ENCODE assay signal across 8 cellular contexts in the genomic region with DNA sequence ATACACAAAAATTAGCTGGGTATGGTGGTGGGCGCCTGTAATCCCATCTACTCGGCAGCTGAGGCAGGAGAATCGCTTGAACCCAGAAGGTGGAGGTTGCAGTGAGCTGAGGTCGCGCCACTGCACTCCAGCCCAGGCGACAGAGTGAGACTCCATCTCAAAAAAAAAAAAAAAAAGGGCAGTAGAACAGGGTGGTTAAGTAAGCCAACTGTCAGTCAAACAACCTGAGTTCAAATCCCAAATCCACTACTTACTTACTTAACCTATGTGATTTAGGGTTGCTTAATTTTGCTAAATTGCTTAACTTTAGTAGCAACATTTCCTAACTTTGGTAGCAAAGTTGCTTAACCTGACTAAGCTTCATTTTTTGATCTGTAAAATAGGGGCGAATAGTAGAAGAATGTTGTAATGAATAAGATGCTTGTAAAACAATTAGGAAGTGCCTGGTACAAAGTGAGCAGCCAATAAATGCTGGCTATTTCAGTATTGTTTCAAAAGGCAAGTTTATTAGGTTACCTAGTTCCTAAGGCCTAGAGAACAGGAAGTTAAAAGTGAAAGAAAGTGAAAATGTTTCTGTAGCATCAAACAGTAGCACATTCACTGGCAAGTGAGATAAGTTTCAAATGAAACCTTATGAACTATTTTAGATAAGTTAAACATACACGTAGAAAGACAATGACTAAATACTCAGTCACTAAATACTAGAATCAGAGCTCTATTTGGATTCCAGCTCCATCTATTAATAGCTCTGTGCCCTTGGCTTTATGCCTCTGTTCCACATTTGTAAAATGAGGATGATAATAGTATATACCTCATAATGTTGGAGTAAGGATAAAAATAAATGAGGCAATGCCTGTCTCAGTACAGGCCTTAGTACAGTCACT.
DNase-seq lines count a peak whose midpoint lies in the region; ATAC-seq, FAIRE-seq and TF ChIP-seq lines count a peak whose summit lies in the region.

No MANE protein-coding gene starts in this region.

- TF ChIP-seq CTCF in HL-60 (IDR thresholded peaks at IDR 0.05; ENCODE audit: insufficient read depth, low read length): no peak
- TF ChIP-seq CTCF in astrocyte (IDR thresholded peaks at IDR 0.05; ENCODE audit: insufficient read depth, low read depth, low read length): no peak
- TF ChIP-seq CTCF in natural killer cell (IDR thresholded peaks at IDR 0.05): no peak
- TF ChIP-seq CTCF in WTC11 (IDR thresholded peaks at IDR 0.05): no peak

- no peaks in the 10 kb centered on the region for H3K9me3 ChIP-seq in astrocyte (ENCODE audit: insufficient read depth, low read depth, low read length)

- peaks cover 5% of the 10 kb centered on the region for H3K27me3 Mint-ChIP-seq in astrocyte (ENCODE audit: low read depth, unreplicated experiment)
- no peaks in the 10 kb centered on the region for H3K27me3 Mint-ChIP-seq in natural killer cell (ENCODE audit: low read depth in 2 of 2)
- peaks cover 21% of the 10 kb centered on the region for H3K27me3 Mint-ChIP-seq in WTC11 (ENCODE audit: low read depth)
- peaks cover 5% of the 10 kb centered on the region for H3K27me3 Mint-ChIP-seq in activated T-helper 1 cell treated with anti-CD3 and anti-CD28 coated beads, Interleukin-12 subunit alpha, Interleukin-12 subunit beta, Interleukin-2, Interleukin-4 antibody, amounts not matched to agents 30 ng/mL and 10 ng/mL and 1 ng/mL, durations not matched to agents 14 hours and 24 hours and 36 hours (ENCODE audit: insufficient read depth)

- H3K27ac ChIP-seq in HL-60 (replicated peaks): peak overlapping the region; percentile 35; the same call in 1 of the 2 replicates
- H3K27ac ChIP-seq in astrocyte (ENCODE audit: low read depth, low read length): no peak overlapping the region

- POLR2A ChIA-PET in WTC11 (lab: Charles Lee): no interaction called here

- peak; percentile 23 for FAIRE-seq in astrocyte (lab: Jason Lieb, UNC)

- H3K4me3 ChIP-seq in HL-60 (replicated peaks; ENCODE audit: insufficient read depth, low read length): no peak overlapping the region
- H3K4me3 ChIP-seq in astrocyte (ENCODE audit: insufficient read depth, low read depth, low read length): no peak overlapping the region

- no peaks in the 10 kb centered on the region for H3K36me3 Mint-ChIP-seq in astrocyte (ENCODE audit: low read depth, unreplicated experiment)
- H3K36me3 Mint-ChIP-seq in natural killer cell: no peaks in the 10 kb centered on the region
- H3K36me3 Mint-ChIP-seq in WTC11: no peaks in the 10 kb centered on the region
- H3K36me3 Mint-ChIP-seq in activated T-helper 1 cell treated with anti-CD3 and anti-CD28 coated beads, Interleukin-12 subunit alpha, Interleukin-12 subunit beta, Interleukin-2, Interleukin-4 antibody, amounts not matched to agents 30 ng/mL and 10 ng/mL and 1 ng/mL, durations not matched to agents 14 hours and 24 hours and 36 hours (ENCODE audit: low read depth): no peaks in the 10 kb centered on the region

- no peaks in the 10 kb centered on the region for H3K36me3 ChIP-seq in astrocyte (ENCODE audit: insufficient read depth, low read length)

- H3K4me1 Mint-ChIP-seq in astrocyte (ENCODE audit: low read depth, unreplicated experiment) (peaks cover 3% of the 10 kb centered on the region), natural killer cell (peaks cover 17 to 22% of the 10 kb centered on the region in 2 donors), WTC11 (peaks cover 21% of the 10 kb centered on the region)
- H3K4me1 Mint-ChIP-seq in activated T-helper 1 cell treated with anti-CD3 and anti-CD28 coated beads, Interleukin-12 subunit alpha, Interleukin-12 subunit beta, Interleukin-2, Interleukin-4 antibody, amounts not matched to agents 30 ng/mL and 10 ng/mL and 1 ng/mL, durations not matched to agents 14 hours and 24 hours and 36 hours (ENCODE audit: low read depth): peaks cover 15% of the 10 kb centered on the region

- DNase-seq in AG08395 (ENCODE audit: low spot score): peak; percentile 51
- DNase-seq in HL-60 (ENCODE audit: low read depth in 1 of 2, low spot score in 1 of 2): peak; percentile 36 to 84
- DNase-seq in astrocyte (ENCODE audit: low read depth): peak; percentile 72
- no peak for DNase-seq in natural killer cell
- no peak for DNase-seq in RPMI8226
- DNase-seq in WTC11 (ENCODE audit: low spot score): no peak
- no peak for DNase-seq in activated T-helper 1 cell treated with anti-CD3 and anti-CD28 coated beads, Interleukin-12 subunit alpha, Interleukin-12 subunit beta, Interleukin-2, Interleukin-4 antibody, amounts not matched to agents 30 ng/mL and 10 ng/mL and 1 ng/mL, durations not matched to agents 14 hours and 24 hours and 36 hours (ENCODE audit: low spot score)

- H3K9ac ChIP-seq in astrocyte (ENCODE audit: low read length): no peak overlapping the region

- H3K27ac Mint-ChIP-seq in astrocyte (ENCODE audit: unreplicated experiment) (no peak overlapping the region), natural killer cell (peak overlapping the region; percentile 73 to 79), WTC11 (no peak overlapping the region)
- H3K27ac Mint-ChIP-seq in activated T-helper 1 cell treated with anti-CD3 and anti-CD28 coated beads, Interleukin-12 subunit alpha, Interleukin-12 subunit beta, Interleukin-2, Interleukin-4 antibody, amounts not matched to agents 30 ng/mL and 10 ng/mL and 1 ng/mL, durations not matched to agents 14 hours and 24 hours and 36 hours: no peak overlapping the region

- H3K9me3 Mint-ChIP-seq in astrocyte (ENCODE audit: unreplicated experiment) (no peaks in the 10 kb centered on the region), natural killer cell (no peaks in the 10 kb centered on the region), WTC11 (no peaks in the 10 kb centered on the region)
- H3K9me3 Mint-ChIP-seq in activated T-helper 1 cell treated with anti-CD3 and anti-CD28 coated beads, Interleukin-12 subunit alpha, Interleukin-12 subunit beta, Interleukin-2, Interleukin-4 antibody, amounts not matched to agents 30 ng/mL and 10 ng/mL and 1 ng/mL, durations not matched to agents 14 hours and 24 hours and 36 hours: no peaks in the 10 kb centered on the region

- H4K20me1 ChIP-seq in astrocyte (ENCODE audit: insufficient read depth, low read length): no peaks in the 10 kb centered on the region

- H3K4me2 ChIP-seq in astrocyte (ENCODE audit: low read length): peak overlapping the region; percentile 48

- CTCF ChIA-PET in WTC11 (lab: Charles Lee): no interaction called here

- no peak overlapping the region for H3K4me3 Mint-ChIP-seq in astrocyte (ENCODE audit: unreplicated experiment)
- peak overlapping the region; percentile 17 for H3K4me3 Mint-ChIP-seq in natural killer cell
- H3K4me3 Mint-ChIP-seq in WTC11: no peak overlapping the region
- no peak overlapping the region for H3K4me3 Mint-ChIP-seq in activated T-helper 1 cell treated with anti-CD3 and anti-CD28 coated beads, Interleukin-12 subunit alpha, Interleukin-12 subunit beta, Interleukin-2, Interleukin-4 antibody, amounts not matched to agents 30 ng/mL and 10 ng/mL and 1 ng/mL, durations not matched to agents 14 hours and 24 hours and 36 hours

- no peaks in the 10 kb centered on the region for H3K4me1 ChIP-seq in astrocyte (ENCODE audit: insufficient read depth, low read length)

- H3K27me3 ChIP-seq in HL-60 (ENCODE audit: insufficient read depth, poor library complexity, severe bottlenecking): no peaks in the 10 kb centered on the region
- peaks cover 2% of the 10 kb centered on the region for H3K27me3 ChIP-seq in astrocyte (ENCODE audit: insufficient read depth, low read length)

- intact Hi-C loops in natural killer cell (cut with micrococcal nuclease): no loop called here
- intact Hi-C loops in activated T-helper 1 cell treated with anti-CD3 and anti-CD28 coated beads, Interleukin-12 subunit alpha, Interleukin-12 subunit beta, Interleukin-2, Interleukin-4 antibody, amounts not matched to agents 30 ng/mL and 10 ng/mL and 1 ng/mL, durations not matched to agents 14 hours and 24 hours and 36 hours (cut with micrococcal nuclease): no loop called here

- ATAC-seq in GM18868 (IDR thresholded peaks at IDR 0.05; ENCODE audit: unreplicated experiment) (peak; percentile 90), natural killer cell (peak in 2 of 3 donors; percentile 62 to 70), WTC11 (no peak)

- no peaks in the 10 kb centered on the region for H3K79me2 ChIP-seq in astrocyte (ENCODE audit: insufficient read depth, low read length)

- no peak overlapping the region for H2AFZ ChIP-seq in astrocyte (ENCODE audit: low read depth, low read length)

TF ChIP-seq in WTC11, 78 proteins besides CTCF, POLR2A, EP300 and RAD21 (continues in another document):
- no peak for TF ChIP-seq NFE2L1 (CRISPR knock-in tag; IDR thresholded peaks at IDR 0.05)
- TF ChIP-seq ZNF425 (CRISPR knock-in tag; conservative IDR thresholded peaks at IDR 0.05): no peak
- no peak for TF ChIP-seq E2F1 (CRISPR knock-in tag; IDR thresholded peaks at IDR 0.05)
- TF ChIP-seq ZNF232 (CRISPR knock-in tag; IDR thresholded peaks at IDR 0.05): no peak
- TF ChIP-seq RORB (CRISPR knock-in tag; IDR thresholded peaks at IDR 0.05): no peak
- no peak for TF ChIP-seq RELA (CRISPR knock-in tag; IDR thresholded peaks at IDR 0.05; ENCODE audit: borderline replicate concordance)

Comparison
In these comparisons a context has a peak if more than half of its experiments do, and no peak if none do; other contexts are left out.
1. DNase-seq: peak in AG08395 (single experiment), HL-60 (2 of 2) and astrocyte (single experiment); none in natural killer cell (single experiment), RPMI8226 (single experiment), WTC11 (single experiment) and activated T-helper 1 cell treated with anti-CD3 and anti-CD28 coated beads, Interleukin-12 subunit alpha, Interleukin-12 subunit beta, Interleukin-2, Interleukin-4 antibody, amounts not matched to agents 30 ng/mL and 10 ng/mL and 1 ng/mL, durations not matched to agents 14 hours and 24 hours and 36 hours (single experiment).
2. H3K27ac Mint-ChIP-seq: peak in natural killer cell (2 of 2); none in astrocyte (single experiment), WTC11 (single experiment) and activated T-helper 1 cell treated with anti-CD3 and anti-CD28 coated beads, Interleukin-12 subunit alpha, Interleukin-12 subunit beta, Interleukin-2, Interleukin-4 antibody, amounts not matched to agents 30 ng/mL and 10 ng/mL and 1 ng/mL, durations not matched to agents 14 hours and 24 hours and 36 hours (single experiment).